In genomic region chr7:131495679-131496498, GRCh38 we compare ENCODE assay signal across 34 cellular contexts.
"Had no signal": no experiment of that assay in that cellular context is flagged by ENCODE, and none has a peak within 500 bp of the region (broad histone marks: within the 10 kb centered on the region; RNA-seq: fewer than 3 reads in every experiment).

No MANE protein-coding gene starts in this region.

- H3K4me1 ChIP-seq: ascending aorta, SJCRH30 had no signal

- H3K27me3 ChIP-seq: ascending aorta, cardiac muscle cell, SJCRH30 had no signal

- H3K27me3 Mint-ChIP-seq: activated CD4-positive, alpha-beta memory T cell treated with anti-CD3 and anti-CD28 coated beads, Interleukin-2, amount 10 ng/mL, durations not matched to agents 7 days and 5 days; activated CD8-positive, alpha-beta memory T cell treated with anti-CD3 and anti-CD28 coated beads, Interleukin-2, amount 10 ng/mL, durations not matched to agents 7 days and 5 days; activated naive CD4-positive, alpha-beta T cell treated with anti-CD3 and anti-CD28 coated beads, Interleukin-2, amount 50 U/mL, for 24 hours; activated naive CD8-positive, alpha-beta T cell treated with anti-CD3 and anti-CD28 coated beads, Interleukin-2, amount 10 ng/mL, durations not matched to agents 7 days and 5 days had no signal

- H3K36me3 ChIP-seq: cardiac muscle cell had no signal

- H3K4me3 ChIP-seq: ascending aorta, cardiac muscle cell, SJCRH30, SK-N-MC had no signal

- H3K9me3 Mint-ChIP-seq: activated CD4-positive, alpha-beta memory T cell treated with anti-CD3 and anti-CD28 coated beads, Interleukin-2, amount 10 ng/mL, durations not matched to agents 7 days and 5 days; activated naive CD4-positive, alpha-beta T cell treated with anti-CD3 and anti-CD28 coated beads, Interleukin-2, amount 50 U/mL, for 24 hours; activated naive CD8-positive, alpha-beta T cell treated with anti-CD3 and anti-CD28 coated beads, Interleukin-2, amount 10 ng/mL, durations not matched to agents 7 days and 5 days; activated T-helper 2 cell treated with anti-CD3 and anti-CD28 coated beads, Interferon-gamma antibody, Interleukin-2, Interleukin-4, amounts not matched to agents 10 μg/mL and 5 μg/mL and 100 μg/mL, durations not matched to agents 14 hours and 24 hours and 36 hours had no signal

- H3K27ac ChIP-seq: ascending aorta, SJCRH30, SK-N-MC had no signal

- H3K9me3 ChIP-seq: ascending aorta, SJCRH30 had no signal

- DNase-seq: activated CD4-positive, alpha-beta memory T cell treated with anti-CD3 and anti-CD28 coated beads, Interleukin-2, amount 10 ng/mL, durations not matched to agents 7 days and 5 days; activated CD4-positive, alpha-beta T cell treated with anti-CD3 and anti-CD28 coated beads for 4 hours; activated CD8-positive, alpha-beta memory T cell treated with anti-CD3 and anti-CD28 coated beads for 24 hours; activated CD8-positive, alpha-beta memory T cell treated with anti-CD3 and anti-CD28 coated beads, Interleukin-2, amount 10 ng/mL, durations not matched to agents 7 days and 5 days; activated CD8-positive, alpha-beta memory T cell treated with anti-CD3 and anti-CD28 coated beads, Interleukin-2, amount 50 U/mL, for 48 hours; activated gamma-delta T cell; activated naive CD4-positive, alpha-beta T cell treated with Interleukin-2 at 50 U/mL for 16 hours; activated naive CD8-positive, alpha-beta T cell treated with anti-CD3 and anti-CD28 coated beads, Interleukin-2, amount 10 ng/mL, durations not matched to agents 7 days and 5 days; activated T-cell treated with anti-CD3 and anti-CD28 coated beads, Interleukin-2, amount 50 U/mL, for 1 hour; amygdala; cerebellar nuclear complex; Karpas-422; KBM-7; NCI-H1048; NCI-H1105 treated with DMSO at 0.1 percent for 48 hours; NCI-H1436; NCI-H1694; NCI-H1930; NCI-H2081 treated with DMSO at 0.1 percent for 48 hours; NCI-H226; NCI-H446 treated with DMSO at 0.1 percent for 48 hours; NCI-H524; NCI-H69; NCI-H82; SHP77; SJCRH30; T1000 had no signal

- H3K27ac Mint-ChIP-seq: activated CD4-positive, alpha-beta memory T cell treated with anti-CD3 and anti-CD28 coated beads, Interleukin-2, amount 10 ng/mL, durations not matched to agents 7 days and 5 days; activated CD8-positive, alpha-beta memory T cell treated with anti-CD3 and anti-CD28 coated beads, Interleukin-2, amount 10 ng/mL, durations not matched to agents 7 days and 5 days; activated naive CD4-positive, alpha-beta T cell treated with anti-CD3 and anti-CD28 coated beads, Interleukin-2, amount 50 U/mL, for 24 hours; activated naive CD8-positive, alpha-beta T cell treated with anti-CD3 and anti-CD28 coated beads, Interleukin-2, amount 10 ng/mL, durations not matched to agents 7 days and 5 days; activated T-helper 2 cell treated with anti-CD3 and anti-CD28 coated beads, Interferon-gamma antibody, Interleukin-2, Interleukin-4, amounts not matched to agents 10 μg/mL and 5 μg/mL and 100 μg/mL, durations not matched to agents 14 hours and 24 hours and 36 hours had no signal

- ATAC-seq: activated CD4-positive, CD25-positive, alpha-beta regulatory T cell treated with anti-CD3 and anti-CD28 coated beads, Interleukin-2, amount 50 U/mL, for 24 hours; activated CD8-positive, alpha-beta memory T cell treated with anti-CD3 and anti-CD28 coated beads, Interleukin-2, amount 10 ng/mL, durations not matched to agents 7 days and 5 days; Panc1 had no signal

- H3K4me3 Mint-ChIP-seq: activated CD4-positive, alpha-beta memory T cell treated with anti-CD3 and anti-CD28 coated beads, Interleukin-2, amount 10 ng/mL, durations not matched to agents 7 days and 5 days; activated CD8-positive, alpha-beta memory T cell treated with anti-CD3 and anti-CD28 coated beads, Interleukin-2, amount 10 ng/mL, durations not matched to agents 7 days and 5 days; activated naive CD4-positive, alpha-beta T cell treated with anti-CD3 and anti-CD28 coated beads, Interleukin-2, amount 50 U/mL, for 24 hours; activated naive CD8-positive, alpha-beta T cell treated with anti-CD3 and anti-CD28 coated beads, Interleukin-2, amount 10 ng/mL, durations not matched to agents 7 days and 5 days had no signal
